17 cellular contexts compared by ENCODE assay signal in genomic region chr4:148258526-148258925, GRCh38.
DNase-seq lines count a peak whose midpoint lies in the region; ATAC-seq and TF ChIP-seq lines count a peak whose summit lies in the region.
"Had no signal": no experiment of that assay in that cellular context is flagged by ENCODE, and none has a peak within 500 bp of the region (broad histone marks: within the 10 kb centered on the region; RNA-seq: fewer than 3 reads in every experiment).

No MANE protein-coding gene starts in this region.

- H3K4me1 ChIP-seq in H9 (ENCODE audit: insufficient read depth, low read length): no peaks in the 10 kb centered on the region
- peaks cover 10% of the 10 kb centered on the region for H3K4me1 ChIP-seq in mesenchymal stem cell (ENCODE audit: control insufficient read depth, insufficient read depth, low read depth, low read length)
- H3K4me1 ChIP-seq in sigmoid colon: peaks cover 0 to 40% (median 19%) of the 10 kb centered on the region in 4 donors
- no peaks in the 10 kb centered on the region for H3K4me1 ChIP-seq in OCI-LY7 (ENCODE audit: insufficient read depth, low read length, poor library complexity, severe bottlenecking)
- no peaks in the 10 kb centered on the region for H3K4me1 ChIP-seq in lower lobe of right lung
- H3K4me1 ChIP-seq: A549 had no signal

- TF ChIP-seq CTCF in H9 (conservative IDR thresholded peaks at IDR 0.05) (no peak), sigmoid colon (IDR thresholded peaks at IDR 0.05) (no peak), OCI-LY7 (conservative IDR thresholded peaks at IDR 0.05; ENCODE audit: low read length) (no peak), lower lobe of right lung (IDR thresholded peaks at IDR 0.05) (no peak), mesothelial cell of epicardium (IDR thresholded peaks at IDR 0.05; ENCODE audit: unreplicated experiment) (no peak)

- no TSS peak for BruUV-seq in OCI-LY7 (replicated peaks; lab: Mats Ljungman, UMichigan)

- H2BK15ac ChIP-seq in H9 (ENCODE audit: low read depth, low read length) (no peak overlapping the region), mesenchymal stem cell (ENCODE audit: low read depth, poor library complexity, severe bottlenecking) (no peak overlapping the region)

- H3K4me3 ChIP-seq in mesenchymal stem cell (ENCODE audit: insufficient read depth in 1 of 2, low read depth in 1 of 2, low read length in 2 of 2) (no peak overlapping the region), sigmoid colon (no peak overlapping the region), OCI-LY7 (ENCODE audit: low read depth, low read length, poor library complexity, severe bottlenecking) (no peak overlapping the region), lower lobe of right lung (no peak overlapping the region)
- H3K4me3 ChIP-seq: A549, GM23338 had no signal

- H3K79me2 ChIP-seq in H9 (ENCODE audit: insufficient read depth, low read length) (no peaks in the 10 kb centered on the region), OCI-LY7 (ENCODE audit: insufficient read depth, low read depth, low read length) (no peaks in the 10 kb centered on the region)

- H2BK5ac ChIP-seq in H9 (ENCODE audit: insufficient read length, low read length) (no peak overlapping the region), mesenchymal stem cell (ENCODE audit: low read depth, low read length, poor library complexity, severe bottlenecking) (no peak overlapping the region)

- whole genome bisulfite sequencing in H9 (ENCODE audit: extremely low coverage, insufficient read length, low lambda C conversion rate): no CpG with 5 or more reads among the region's 7 CpGs
- WGBS in mesenchymal stem cell: 79% methylated on average over 7 of the region's 7 CpGs
- WGBS in sigmoid colon, 2 donors: 86 to 94% methylated on average over 7 of the region's 7 CpGs

- H2BK12ac ChIP-seq in H9 (ENCODE audit: insufficient read length, low read depth, low read length) (no peak overlapping the region), mesenchymal stem cell (ENCODE audit: low read length in 2 of 2) (no peak overlapping the region)

- H3K4me2 ChIP-seq in H9 (ENCODE audit: insufficient read depth, insufficient read length, low read length) (no peak overlapping the region), mesenchymal stem cell (ENCODE audit: low read length, poor library complexity, severe bottlenecking) (no peak overlapping the region), OCI-LY7 (ENCODE audit: low read length) (no peak overlapping the region)
- H3K4me2 ChIP-seq: A549, GM23338 had no signal

- TF ChIP-seq EP300 in sigmoid colon (IDR thresholded peaks at IDR 0.05): no peak

- no peaks in the 10 kb centered on the region for H3K9me3 ChIP-seq in H9 (ENCODE audit: control insufficient read depth, low read depth, low read length)
- no peaks in the 10 kb centered on the region for H3K9me3 ChIP-seq in mesenchymal stem cell (ENCODE audit: control insufficient read depth, low read length)
- no peaks in the 10 kb centered on the region for H3K9me3 ChIP-seq in sigmoid colon
- no peaks in the 10 kb centered on the region for H3K9me3 ChIP-seq in OCI-LY7 (ENCODE audit: low read length)
- H3K9me3 ChIP-seq in lower lobe of right lung: no peaks in the 10 kb centered on the region
- H3K9me3 ChIP-seq: A549 had no signal

- POLR2A ChIA-PET in OCI-LY7 (lab: Charles Lee): no interaction called here

- ATAC-seq in lower lobe of right lung: no peak
- ATAC-seq: A549; CD8-positive, alpha-beta T cell; GM23338; HepG2 had no signal

- H4K91ac ChIP-seq in H9 (ENCODE audit: insufficient read length, low read depth, low read length) (no peak overlapping the region), mesenchymal stem cell (ENCODE audit: low read length) (no peak overlapping the region)

- no peak overlapping the region for H3K56ac ChIP-seq in H9 (ENCODE audit: insufficient read length, low read depth, low read length)

- H3K9me2 ChIP-seq in OCI-LY7 (ENCODE audit: insufficient read depth, low read length): no peaks in the 10 kb centered on the region

- H3K4me1 Mint-ChIP-seq in H9 (0 out of 4 replicates have a peak, but pooled peaks cover 0 to 2% of the 10 kb centered on the region in 2 experiments), mesothelial cell of epicardium (peaks cover 26% of the 10 kb centered on the region)
- H3K4me1 Mint-ChIP-seq: CD14-positive monocyte, GM23338 had no signal

- H3K36me3 ChIP-seq in mesenchymal stem cell (ENCODE audit: control insufficient read depth in 1 of 2, insufficient read depth in 2 of 2, low read depth in 1 of 2, low read length in 2 of 2) (no peaks in the 10 kb centered on the region), sigmoid colon (no peaks in the 10 kb centered on the region), OCI-LY7 (ENCODE audit: insufficient read depth, low read length) (no peaks in the 10 kb centered on the region), lower lobe of right lung (no peaks in the 10 kb centered on the region)

- H3K27me3 Mint-ChIP-seq in H9 (ENCODE audit: low read depth) (no peaks in the 10 kb centered on the region), mesothelial cell of epicardium (ENCODE audit: low read depth) (no peaks in the 10 kb centered on the region)

- H4K20me1 ChIP-seq in H9 (ENCODE audit: control insufficient read depth, insufficient read depth, insufficient read length): no peaks in the 10 kb centered on the region
- no peaks in the 10 kb centered on the region for H4K20me1 ChIP-seq in OCI-LY7 (ENCODE audit: insufficient read depth, low read length)

- H3K79me1 ChIP-seq in H9 (ENCODE audit: insufficient read depth, low read depth, low read length, poor library complexity, severe bottlenecking) (no peaks in the 10 kb centered on the region), mesenchymal stem cell (replicated peaks; ENCODE audit: low read length, poor library complexity, severe bottlenecking) (peaks cover 2% of the 10 kb centered on the region)

- DNase-seq in Ammon's horn (ENCODE audit: low spot score) (peak; percentile 16), H9 (no peak), mesenchymal stem cell (no peak), sigmoid colon (peak; percentile 79), OCI-LY7 (ENCODE audit: low spot score) (no peak), lower lobe of right lung (no peak), mesothelial cell of epicardium (ENCODE audit: low spot score in 2 of 2, unreplicated experiment in 2 of 2) (no peak)
- DNase-seq: CD8-positive, alpha-beta T cell; COR-L47; DMS153; DMS79 treated with DMSO at 0.1 percent for 48 hours; EL; H7 had no signal

- H3K14ac ChIP-seq in H9 (ENCODE audit: insufficient read depth, low read length): no peak overlapping the region
- peak overlapping the region in 1 of 2 experiments; percentile 26 for H3K14ac ChIP-seq in mesenchymal stem cell (ENCODE audit: low read length in 2 of 2)

- H3K27ac Mint-ChIP-seq in H9 (no peak overlapping the region), mesothelial cell of epicardium (no peak overlapping the region)
- H3K27ac Mint-ChIP-seq: CD14-positive monocyte, GM23338 had no signal

- H3K36me3 Mint-ChIP-seq in H9 (ENCODE audit: insufficient read depth in 1 of 3, low read depth in 3 of 3): no peaks in the 10 kb centered on the region
- H3K36me3 Mint-ChIP-seq in mesothelial cell of epicardium: no peaks in the 10 kb centered on the region
- H3K36me3 Mint-ChIP-seq: CD14-positive monocyte had no signal

- H2AFZ ChIP-seq in H9 (ENCODE audit: low read length) (no peak overlapping the region), mesenchymal stem cell (ENCODE audit: low read depth, low read length) (no peak overlapping the region), OCI-LY7 (ENCODE audit: low read length) (no peak overlapping the region)
- H2AFZ ChIP-seq: GM23338 had no signal

- H3K9ac ChIP-seq in H9 (ENCODE audit: extremely low read depth, insufficient read length, low read length): no peak overlapping the region
- H3K9ac ChIP-seq in mesenchymal stem cell (ENCODE audit: low read length): no peak overlapping the region

- H3T11ph ChIP-seq in H9 (ENCODE audit: low read length): peak overlapping the region; percentile 67

- no peak overlapping the region for H4K5ac ChIP-seq in H9 (ENCODE audit: insufficient read length, low read depth, low read length)

- H3K4me3 Mint-ChIP-seq in H9 (no peak overlapping the region), mesothelial cell of epicardium (no peak overlapping the region)
- H3K4me3 Mint-ChIP-seq: CD14-positive monocyte; CD8-positive, alpha-beta T cell; GM23338 had no signal

- H2BK20ac ChIP-seq in H9 (ENCODE audit: low read depth, low read length, poor library complexity, severe bottlenecking): no peak overlapping the region

- H3K18ac ChIP-seq in H9 (ENCODE audit: insufficient read length, low read depth, low read length) (no peak overlapping the region), mesenchymal stem cell (ENCODE audit: low read depth in 1 of 2, low read length in 2 of 2) (no peak overlapping the region)

- H3K9me3 Mint-ChIP-seq in H9: no peaks in the 10 kb centered on the region
- peaks cover 2% of the 10 kb centered on the region for H3K9me3 Mint-ChIP-seq in mesothelial cell of epicardium
- H3K9me3 Mint-ChIP-seq: CD8-positive, alpha-beta T cell; GM23338 had no signal

- intact Hi-C loops in sigmoid colon (cut with DNase I): no loop called here
- intact Hi-C loops in OCI-LY7 (cut with micrococcal nuclease; ENCODE audit: unreplicated experiment): no loop called here
- intact Hi-C loops in lower lobe of right lung (cut with DNase I): no loop called here

- H3K23me2 ChIP-seq in H9 (ENCODE audit: insufficient read length, low read depth, low read length, poor library complexity, severe bottlenecking): no peaks in the 10 kb centered on the region

- CTCF ChIA-PET in OCI-LY7 (lab: Charles Lee; ENCODE audit: unreplicated experiment): no interaction called here

- H3K4ac ChIP-seq in H9 (ENCODE audit: low read depth, low read length) (no peak overlapping the region), mesenchymal stem cell (ENCODE audit: low read depth in 1 of 2, low read length in 2 of 2) (no peak overlapping the region)

- no peak overlapping the region for H2BK120ac ChIP-seq in H9 (ENCODE audit: low read depth, low read length, poor library complexity, severe bottlenecking)
- no peak overlapping the region for H2BK120ac ChIP-seq in mesenchymal stem cell (ENCODE audit: low read depth, low read length)

- no peak overlapping the region for H2AK5ac ChIP-seq in H9 (ENCODE audit: insufficient read length, low read length)
- peak overlapping the region; percentile 75 for H2AK5ac ChIP-seq in mesenchymal stem cell (ENCODE audit: low read length, severe bottlenecking)

- no peak overlapping the region for H3K23ac ChIP-seq in H9 (ENCODE audit: insufficient read length, low read depth, low read length)
- H3K23ac ChIP-seq in mesenchymal stem cell (ENCODE audit: low read length in 2 of 2): no peak overlapping the region

- H4K8ac ChIP-seq in H9 (replicated peaks; ENCODE audit: insufficient read length, low read depth, low read length): no peak overlapping the region
- no peak overlapping the region for H4K8ac ChIP-seq in mesenchymal stem cell (ENCODE audit: low read length)

- no peaks in the 10 kb centered on the region for H3K27me3 ChIP-seq in H9 (ENCODE audit: insufficient read depth, low read length)
- no peaks in the 10 kb centered on the region for H3K27me3 ChIP-seq in mesenchymal stem cell (ENCODE audit: control insufficient read depth in 1 of 2, insufficient read depth in 1 of 2, low read length in 2 of 2)
- H3K27me3 ChIP-seq in sigmoid colon: no peaks in the 10 kb centered on the region
- H3K27me3 ChIP-seq in lower lobe of right lung (ENCODE audit: low read depth): no peaks in the 10 kb centered on the region

- TF ChIP-seq POLR2A in sigmoid colon (IDR thresholded peaks at IDR 0.05): no peak

- H3K27ac ChIP-seq in H9 (ENCODE audit: insufficient read length, low read depth, low read length) (no peak overlapping the region), mesenchymal stem cell (ENCODE audit: low read length, poor library complexity, severe bottlenecking) (no peak overlapping the region), sigmoid colon (peak overlapping the region in 3 of 4 donors; percentile 28 to 59 (median 49)), OCI-LY7 (ENCODE audit: low read depth, low read length, poor library complexity, severe bottlenecking) (no peak overlapping the region), lower lobe of right lung (no peak overlapping the region)
- H3K27ac ChIP-seq: A549 had no signal

Comparison
In these comparisons a context has a peak if more than half of its experiments do, and no peak if none do; other contexts are left out.
1. DNase-seq: peak in Ammon's horn (single experiment) and sigmoid colon (single experiment); none in H9 (single experiment), mesenchymal stem cell (single experiment), OCI-LY7 (single experiment), lower lobe of right lung (single experiment) and mesothelial cell of epicardium (0 of 2).
2. H3K27ac ChIP-seq: peak in sigmoid colon (3 of 4); none in H9 (single experiment), mesenchymal stem cell (single experiment), OCI-LY7 (single experiment) and lower lobe of right lung (single experiment).